In genomic region chrX:112113460-112113859, GRCh38 we compare ENCODE assay signal across 30 cellular contexts. TPM values are rescaled to one million over a fixed set of nuclear protein-coding genes. Genes with fewer than 3 reads are reported as not detected.
"Had no signal": no experiment of that assay in that cellular context is flagged by ENCODE, and none has a peak within 500 bp of the region (broad histone marks: within the 10 kb centered on the region; RNA-seq: fewer than 3 reads in every experiment).

No MANE protein-coding gene starts in this region.

- H3K27me3 Mint-ChIP-seq: dendritic cell treated with granulocyte-macrophage colony-stimulating factor and Interleukin-4, amounts not matched to agents 40 ng/mL and 50 ng/mL, for 4 days; effector memory CD8-positive, alpha-beta T cell had no signal

- H3K4me3 Mint-ChIP-seq: dendritic cell treated with granulocyte-macrophage colony-stimulating factor and Interleukin-4, amounts not matched to agents 40 ng/mL and 50 ng/mL, for 4 days; effector memory CD8-positive, alpha-beta T cell; endodermal cell; mesothelial cell of epicardium had no signal

- H3K36me3 Mint-ChIP-seq: mesothelial cell of epicardium had no signal

- H3K4me1 Mint-ChIP-seq: mesothelial cell of epicardium had no signal

- ATAC-seq: effector memory CD8-positive, alpha-beta T cell; esophagus mucosa; gastroesophageal sphincter; heart right ventricle; left cardiac atrium; left lung; left ventricle myocardium superior; lower lobe of right lung; mucosa of descending colon had no signal

- DNase-seq: colonic mucosa; cortex of kidney; effector CD8-positive, alpha-beta T cell; effector memory CD8-positive, alpha-beta T cell; endodermal cell; erythroblast; esophagus squamous epithelium; foreskin fibroblast; glutamatergic neuron; heart right ventricle; hippocampal formation; left cardiac atrium; left lung; left ventricle myocardium superior; lower lobe of right lung; mesenchymal stem cell; mucosa of descending colon had no signal

- H3K27ac Mint-ChIP-seq: dendritic cell treated with granulocyte-macrophage colony-stimulating factor and Interleukin-4, amounts not matched to agents 40 ng/mL and 50 ng/mL, for 4 days; effector memory CD8-positive, alpha-beta T cell; mesothelial cell of epicardium had no signal

RNA-seq across cellular contexts. Expression of gene RTL4, which starts 30.6 kb away (rescaled TPM):
- total RNA-seq: chondrocyte, colonic mucosa, dermis microvascular lymphatic vessel endothelial cell, esophagus mucosa, esophagus squamous epithelium, frontal cortex, glomerular endothelial cell, heart right ventricle, kidney epithelial cell, left cardiac atrium, left lung, left ventricle myocardium superior, lower leg skin, lower lobe of right lung, lung microvascular endothelial cell, mesenteric fat pad, mesothelial cell of epicardium, mucosa of descending colon, myocyte had no signal

RNA-seq across cellular contexts. Expression of gene TRPC5, which starts 30.9 kb away (rescaled TPM):
- total RNA-seq: chondrocyte, colonic mucosa, dermis microvascular lymphatic vessel endothelial cell, esophagus mucosa, esophagus squamous epithelium, glomerular endothelial cell, heart right ventricle, kidney epithelial cell, left cardiac atrium, left lung, left ventricle myocardium superior, lower leg skin, lower lobe of right lung, lung microvascular endothelial cell, mesenteric fat pad, mucosa of descending colon, myocyte had no signal
